1 cellular context compared by ENCODE assay signal in genomic region chr4:25951390-25951952, GRCh38.
TF ChIP-seq lines count a peak whose summit lies in the region.

No MANE protein-coding gene starts in this region.

TF ChIP-seq in GM23338, 12 proteins besides CTCF, POLR2A, EP300 and RAD21 (continued from another document):
- TF ChIP-seq, protein P1, sequence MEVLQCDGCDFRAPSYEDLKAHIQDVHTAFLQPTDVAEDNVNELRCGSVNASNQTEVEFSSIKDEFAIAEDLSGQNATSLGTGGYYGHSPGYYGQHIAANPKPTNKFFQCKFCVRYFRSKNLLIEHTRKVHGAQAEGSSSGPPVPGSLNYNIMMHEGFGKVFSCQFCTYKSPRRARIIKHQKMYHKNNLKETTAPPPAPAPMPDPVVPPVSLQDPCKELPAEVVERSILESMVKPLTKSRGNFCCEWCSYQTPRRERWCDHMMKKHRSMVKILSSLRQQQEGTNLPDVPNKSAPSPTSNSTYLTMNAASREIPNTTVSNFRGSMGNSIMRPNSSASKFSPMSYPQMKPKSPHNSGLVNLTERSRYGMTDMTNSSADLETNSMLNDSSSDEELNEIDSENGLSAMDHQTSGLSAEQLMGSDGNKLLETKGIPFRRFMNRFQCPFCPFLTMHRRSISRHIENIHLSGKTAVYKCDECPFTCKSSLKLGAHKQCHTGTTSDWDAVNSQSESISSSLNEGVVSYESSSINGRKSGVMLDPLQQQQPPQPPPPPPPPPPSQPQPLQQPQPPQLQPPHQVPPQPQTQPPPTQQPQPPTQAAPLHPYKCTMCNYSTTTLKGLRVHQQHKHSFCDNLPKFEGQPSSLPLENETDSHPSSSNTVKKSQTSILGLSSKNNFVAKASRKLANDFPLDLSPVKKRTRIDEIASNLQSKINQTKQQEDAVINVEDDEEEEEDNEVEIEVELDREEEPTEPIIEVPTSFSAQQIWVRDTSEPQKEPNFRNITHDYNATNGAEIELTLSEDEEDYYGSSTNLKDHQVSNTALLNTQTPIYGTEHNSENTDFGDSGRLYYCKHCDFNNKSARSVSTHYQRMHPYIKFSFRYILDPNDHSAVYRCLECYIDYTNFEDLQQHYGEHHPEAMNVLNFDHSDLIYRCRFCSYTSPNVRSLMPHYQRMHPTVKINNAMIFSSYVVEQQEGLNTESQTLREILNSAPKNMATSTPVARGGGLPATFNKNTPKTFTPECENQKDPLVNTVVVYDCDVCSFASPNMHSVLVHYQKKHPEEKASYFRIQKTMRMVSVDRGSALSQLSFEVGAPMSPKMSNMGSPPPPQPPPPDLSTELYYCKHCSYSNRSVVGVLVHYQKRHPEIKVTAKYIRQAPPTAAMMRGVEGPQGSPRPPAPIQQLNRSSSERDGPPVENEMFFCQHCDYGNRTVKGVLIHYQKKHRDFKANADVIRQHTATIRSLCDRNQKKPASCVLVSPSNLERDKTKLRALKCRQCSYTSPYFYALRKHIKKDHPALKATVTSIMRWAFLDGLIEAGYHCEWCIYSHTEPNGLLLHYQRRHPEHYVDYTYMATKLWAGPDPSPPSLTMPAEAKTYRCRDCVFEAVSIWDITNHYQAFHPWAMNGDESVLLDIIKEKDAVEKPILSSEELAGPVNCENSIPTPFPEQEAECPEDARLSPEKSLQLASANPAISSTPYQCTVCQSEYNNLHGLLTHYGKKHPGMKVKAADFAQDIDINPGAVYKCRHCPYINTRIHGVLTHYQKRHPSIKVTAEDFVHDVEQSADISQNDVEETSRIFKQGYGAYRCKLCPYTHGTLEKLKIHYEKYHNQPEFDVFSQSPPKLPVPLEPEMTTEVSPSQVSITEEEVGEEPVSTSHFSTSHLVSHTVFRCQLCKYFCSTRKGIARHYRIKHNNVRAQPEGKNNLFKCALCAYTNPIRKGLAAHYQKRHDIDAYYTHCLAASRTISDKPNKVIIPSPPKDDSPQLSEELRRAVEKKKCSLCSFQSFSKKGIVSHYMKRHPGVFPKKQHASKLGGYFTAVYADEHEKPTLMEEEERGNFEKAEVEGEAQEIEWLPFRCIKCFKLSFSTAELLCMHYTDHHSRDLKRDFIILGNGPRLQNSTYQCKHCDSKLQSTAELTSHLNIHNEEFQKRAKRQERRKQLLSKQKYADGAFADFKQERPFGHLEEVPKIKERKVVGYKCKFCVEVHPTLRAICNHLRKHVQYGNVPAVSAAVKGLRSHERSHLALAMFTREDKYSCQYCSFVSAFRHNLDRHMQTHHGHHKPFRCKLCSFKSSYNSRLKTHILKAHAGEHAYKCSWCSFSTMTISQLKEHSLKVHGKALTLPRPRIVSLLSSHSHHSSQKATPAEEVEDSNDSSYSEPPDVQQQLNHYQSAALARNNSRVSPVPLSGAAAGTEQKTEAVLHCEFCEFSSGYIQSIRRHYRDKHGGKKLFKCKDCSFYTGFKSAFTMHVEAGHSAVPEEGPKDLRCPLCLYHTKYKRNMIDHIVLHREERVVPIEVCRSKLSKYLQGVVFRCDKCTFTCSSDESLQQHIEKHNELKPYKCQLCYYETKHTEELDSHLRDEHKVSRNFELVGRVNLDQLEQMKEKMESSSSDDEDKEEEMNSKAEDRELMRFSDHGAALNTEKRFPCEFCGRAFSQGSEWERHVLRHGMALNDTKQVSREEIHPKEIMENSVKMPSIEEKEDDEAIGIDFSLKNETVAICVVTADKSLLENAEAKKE (CRISPR knock-in tag; IDR thresholded peaks at IDR 0.05), result no peak
- TF ChIP-seq REST (IDR thresholded peaks at IDR 0.05; ENCODE audit: unreplicated experiment) (no peak), JUNB (IDR thresholded peaks at IDR 0.05; ENCODE audit: unreplicated experiment) (no peak), POLR2AphosphoS5 (IDR thresholded peaks at IDR 0.05; ENCODE audit: low read depth) (no peak)
